ENCODE assay signal across 11 cellular contexts in genomic region chr4:88859191-88859812, GRCh38.
DNase-seq lines count a peak whose midpoint lies in the region; ATAC-seq and TF ChIP-seq lines count a peak whose summit lies in the region.
"Had no signal": no experiment of that assay in that cellular context is flagged by ENCODE, and none has a peak within 500 bp of the region (broad histone marks: within the 10 kb centered on the region; RNA-seq: fewer than 3 reads in every experiment).

No MANE protein-coding gene starts in this region.

- H3K27me3 Mint-ChIP-seq in CD8-positive, alpha-beta T cell (ENCODE audit: low read depth) = peaks cover 3% of the 10 kb centered on the region
- H3K27me3 Mint-ChIP-seq: IgD-negative memory B cell had no signal

- CTCF ChIA-PET in CD8-positive, alpha-beta T cell (lab: Charles Lee) = interaction anchor here (1.1 kb wide), 1 partner anchor 41 kb away, joined by 3 read pairs; no protein-coding TSS in a partner anchor

- DNase-seq in SJCRH30 (no peak), retina (no peak), NCI-H446 (lab: John Stamatoyannopoulos, UW) (no peak)
- DNase-seq in CD8-positive, alpha-beta T cell = no peak
- DNase-seq: activated CD4-positive, alpha-beta T cell treated with anti-CD3 and anti-CD28 coated beads for 48 hours; BE2C had no signal

- peak; percentile 33 for ATAC-seq in GM18498 (IDR thresholded peaks at IDR 0.05; ENCODE audit: unreplicated experiment)
- ATAC-seq in GM21526 (IDR thresholded peaks at IDR 0.05; ENCODE audit: low FRiP score, unreplicated experiment) = peak; percentile 29
- ATAC-seq in HG03354 (IDR thresholded peaks at IDR 0.05; ENCODE audit: poor library complexity, severe bottlenecking, unreplicated experiment) = peak; percentile 27
- ATAC-seq in CD8-positive, alpha-beta T cell = no peak

- H3K36me3 ChIP-seq in SJCRH30 = no peaks in the 10 kb centered on the region
- no peaks in the 10 kb centered on the region for H3K36me3 ChIP-seq in CD8-positive, alpha-beta T cell (ENCODE audit: insufficient read depth, low read length)
- H3K36me3 ChIP-seq: BE2C had no signal

- no peak for TF ChIP-seq CTCF in CD8-positive, alpha-beta T cell (IDR thresholded peaks at IDR 0.05)

- H3K4me1 Mint-ChIP-seq in CD8-positive, alpha-beta T cell (ENCODE audit: low read depth) = no peaks in the 10 kb centered on the region

- H3K27ac Mint-ChIP-seq in CD8-positive, alpha-beta T cell = no peak overlapping the region

- H3K4me3 Mint-ChIP-seq in CD8-positive, alpha-beta T cell = no peak overlapping the region

- H3K4me1 ChIP-seq in SJCRH30 = peaks cover 7% of the 10 kb centered on the region
- H3K4me1 ChIP-seq in CD8-positive, alpha-beta T cell (ENCODE audit: insufficient read depth, low read length) = no peaks in the 10 kb centered on the region
- H3K4me1 ChIP-seq: BE2C had no signal

- intact Hi-C loops in CD8-positive, alpha-beta T cell (cut with DNase I, micrococcal nuclease) = no loop called here

- H3K27ac ChIP-seq in layer of hippocampus (ENCODE audit: low read depth, low read length) (peak overlapping the region; percentile 22), SJCRH30 (no peak overlapping the region)
- H3K27ac ChIP-seq in CD8-positive, alpha-beta T cell (ENCODE audit: low read depth, low read length) = no peak overlapping the region

- no peaks in the 10 kb centered on the region for H3K9me3 ChIP-seq in SJCRH30 (replicated peaks)
- H3K9me3 ChIP-seq in CD8-positive, alpha-beta T cell (ENCODE audit: low read length) = no peaks in the 10 kb centered on the region
- H3K9me3 ChIP-seq: BE2C had no signal

- H3K4me3 ChIP-seq in SJCRH30 = no peak overlapping the region
- no peak overlapping the region for H3K4me3 ChIP-seq in CD8-positive, alpha-beta T cell (ENCODE audit: low read depth, low read length)

- H3K27me3 ChIP-seq in layer of hippocampus (ENCODE audit: control insufficient read depth, insufficient read depth, low read length) (no peaks in the 10 kb centered on the region), SJCRH30 (no peaks in the 10 kb centered on the region)
- no peaks in the 10 kb centered on the region for H3K27me3 ChIP-seq in CD8-positive, alpha-beta T cell (ENCODE audit: insufficient read depth, low read length)
- H3K27me3 ChIP-seq: BE2C had no signal

- POLR2A ChIA-PET in CD8-positive, alpha-beta T cell (lab: Charles Lee) = no interaction called here

- H3K9me3 Mint-ChIP-seq in CD8-positive, alpha-beta T cell = no peaks in the 10 kb centered on the region
- H3K9me3 Mint-ChIP-seq: IgD-negative memory B cell had no signal

- no peaks in the 10 kb centered on the region for H3K36me3 Mint-ChIP-seq in CD8-positive, alpha-beta T cell
- H3K36me3 Mint-ChIP-seq: IgD-negative memory B cell had no signal
